Comparison of ENCODE assay signal across 7 cellular contexts in the genomic region with DNA sequence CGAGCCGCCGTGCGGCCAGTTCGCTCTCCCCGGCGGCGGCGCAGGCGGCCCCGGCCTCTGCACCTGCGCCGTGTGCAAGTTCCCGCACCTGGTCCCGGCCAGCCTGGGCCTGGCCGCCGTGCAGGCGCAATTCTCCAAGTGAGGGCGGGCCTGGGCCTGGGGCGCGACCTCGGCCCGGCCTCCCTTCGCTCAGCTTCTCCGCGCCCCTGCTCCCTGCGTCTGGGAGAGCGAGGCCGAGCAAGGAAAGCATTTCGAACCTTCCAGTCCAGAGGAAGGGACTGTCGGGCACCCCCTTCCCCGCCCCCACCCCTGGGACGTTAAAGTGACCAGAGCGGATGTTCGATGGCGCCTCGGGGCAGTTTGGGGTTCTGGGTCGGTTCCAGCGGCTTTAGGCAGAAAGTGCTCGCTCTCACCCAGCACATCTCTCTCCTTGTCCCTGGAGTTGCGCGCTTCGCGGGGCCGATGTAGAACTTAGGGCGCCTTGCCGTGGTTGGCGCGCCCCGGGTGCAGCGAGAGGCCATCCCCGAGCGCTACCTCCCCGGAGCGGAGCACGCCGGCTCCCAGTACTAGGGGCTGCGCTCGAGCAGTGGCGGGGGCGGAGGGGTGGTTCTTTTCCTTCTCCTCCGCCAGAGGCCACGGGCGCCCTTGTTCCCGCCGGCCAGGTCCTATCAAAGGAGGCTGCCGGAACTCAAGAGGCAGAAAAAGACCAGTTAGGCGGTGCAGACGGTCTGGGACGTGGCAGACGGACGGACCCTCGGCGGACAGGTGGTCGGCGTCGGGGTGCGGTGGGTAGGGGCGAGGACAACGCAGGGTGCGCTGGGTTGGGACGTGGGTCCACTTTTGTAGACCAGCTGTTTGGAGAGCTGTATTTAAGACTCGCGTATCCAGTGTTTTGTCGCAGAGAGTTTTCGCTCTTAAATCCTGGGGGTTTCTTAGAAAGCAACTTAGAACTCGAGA. TPM values are rescaled to one million over a fixed set of nuclear protein-coding genes. Genes with fewer than 3 reads are reported as not detected.
DNase-seq lines count a peak whose midpoint lies in the region; ATAC-seq, FAIRE-seq and TF ChIP-seq lines count a peak whose summit lies in the region.

No MANE protein-coding gene starts in this region.

- intact Hi-C loops in endothelial cell of umbilical vein (cut with micrococcal nuclease) (loop anchor here (10.0 kb wide), 1 partner anchor 46 kb away; a partner anchor contains a TSS), OCI-LY7 (cut with micrococcal nuclease; ENCODE audit: unreplicated experiment) (no loop called here)

- TF ChIP-seq CTCF in RWPE2 (IDR thresholded peaks at IDR 0.05; ENCODE audit: poor library complexity, severe bottlenecking), result no peak
- no peak for TF ChIP-seq CTCF in endothelial cell of umbilical vein (IDR thresholded peaks at IDR 0.05; ENCODE audit: extremely low read depth in 1 of 2, insufficient read depth in 1 of 2, low read depth in 1 of 2, low read length in 2 of 2)
- no peak for TF ChIP-seq CTCF in neural progenitor cell (IDR thresholded peaks at IDR 0.05)
- TF ChIP-seq CTCF in OCI-LY7 (conservative IDR thresholded peaks at IDR 0.05; ENCODE audit: low read length), result no peak

- no peaks in the 10 kb centered on the region for H3K79me2 ChIP-seq in endothelial cell of umbilical vein (ENCODE audit: control insufficient read depth, insufficient read depth, low read length)
- no peaks in the 10 kb centered on the region for H3K79me2 ChIP-seq in neural progenitor cell (ENCODE audit: low read depth)
- H3K79me2 ChIP-seq in OCI-LY7 (ENCODE audit: insufficient read depth, low read depth, low read length), result no peaks in the 10 kb centered on the region

- DNase-seq in RWPE2 (ENCODE audit: low spot score) (no peak), endothelial cell of umbilical vein (ENCODE audit: low read depth, low spot score) (no peak), neural progenitor cell (ENCODE audit: low spot score) (peak; percentile 60), globus pallidus (ENCODE audit: low spot score) (no peak), OCI-LY7 (ENCODE audit: low spot score) (no peak)

- ATAC-seq in GM21447 (IDR thresholded peaks at IDR 0.05; ENCODE audit: unreplicated experiment) (peak; percentile 31), RWPE2 (ENCODE audit: low read depth) (peak; percentile 14; the same call in 2 of the 3 replicates), HG03378 (IDR thresholded peaks at IDR 0.05; ENCODE audit: unreplicated experiment) (no peak)

- no peak for TF ChIP-seq POLR2A in endothelial cell of umbilical vein (IDR thresholded peaks at IDR 0.05; ENCODE audit: low read depth, low read length)

- CTCF ChIA-PET in endothelial cell of umbilical vein (lab: Charles Lee) (interaction anchor here (0.8 to 1.5 kb wide), 4 partner anchors 28 to 131 kb away, joined by 3 to 4 read pairs (median 4); no protein-coding TSS in a partner anchor), OCI-LY7 (lab: Charles Lee; ENCODE audit: unreplicated experiment) (no interaction called here)

- peak overlapping the region; percentile 81 for H3K4me3 Mint-ChIP-seq in neural progenitor cell

- H3K4me1 Mint-ChIP-seq in neural progenitor cell, result peaks cover 34% of the 10 kb centered on the region

- peaks cover 60% of the 10 kb centered on the region for H3K27me3 Mint-ChIP-seq in neural progenitor cell (ENCODE audit: insufficient read depth, low read depth)

- H3K4me2 ChIP-seq in endothelial cell of umbilical vein (ENCODE audit: insufficient read depth, low read length), result peak overlapping the region; percentile 57
- H3K4me2 ChIP-seq in neural progenitor cell, result peak overlapping the region; percentile 83
- no peak overlapping the region for H3K4me2 ChIP-seq in OCI-LY7 (ENCODE audit: low read length)

- H3K27ac Mint-ChIP-seq in neural progenitor cell, result no peak overlapping the region

- no peak overlapping the region for H3K9ac ChIP-seq in endothelial cell of umbilical vein (replicated peaks; ENCODE audit: extremely low read depth, insufficient read depth, low read length)
- no peak overlapping the region for H3K9ac ChIP-seq in neural progenitor cell

- no peaks in the 10 kb centered on the region for H3K9me3 ChIP-seq in RWPE2 (ENCODE audit: severe bottlenecking)
- H3K9me3 ChIP-seq in endothelial cell of umbilical vein (replicated peaks; ENCODE audit: control insufficient read depth, insufficient read depth, low read length), result no peaks in the 10 kb centered on the region
- no peaks in the 10 kb centered on the region for H3K9me3 ChIP-seq in neural progenitor cell (ENCODE audit: low read depth)
- no peaks in the 10 kb centered on the region for H3K9me3 ChIP-seq in OCI-LY7 (ENCODE audit: low read length)

- peaks cover 94% of the 10 kb centered on the region for H3K27me3 ChIP-seq in RWPE2 (ENCODE audit: insufficient read depth, poor library complexity, severe bottlenecking)
- H3K27me3 ChIP-seq in endothelial cell of umbilical vein (ENCODE audit: control insufficient read depth in 2 of 2, insufficient read depth in 2 of 2, low read length in 2 of 2), result peaks cover 86 to 97% of the 10 kb centered on the region in 2 experiments
- H3K27me3 ChIP-seq in neural progenitor cell, result peaks cover 100% of the 10 kb centered on the region

- no TSS peak for BruUV-seq in endothelial cell of umbilical vein (replicated peaks; lab: Mats Ljungman, UMichigan)
- no TSS peak for BruUV-seq in OCI-LY7 (replicated peaks; lab: Mats Ljungman, UMichigan)

- H3K9me3 Mint-ChIP-seq in neural progenitor cell, result peaks cover 13% of the 10 kb centered on the region

- H3K4me3 ChIP-seq in RWPE2 (ENCODE audit: severe bottlenecking), result peak overlapping the region; percentile 24
- H3K4me3 ChIP-seq in endothelial cell of umbilical vein (replicated peaks in 1 of 3; ENCODE audit: insufficient read depth in 1 of 3, low read depth in 1 of 3, low read length in 3 of 3), result peak overlapping the region in 1 of 3 experiments; percentile 15
- peak overlapping the region; percentile 53 for H3K4me3 ChIP-seq in neural progenitor cell
- no peak overlapping the region for H3K4me3 ChIP-seq in OCI-LY7 (ENCODE audit: low read depth, low read length, poor library complexity, severe bottlenecking)

- H3F3A ChIP-seq in neural progenitor cell (ENCODE audit: low read depth), result peaks cover 23% of the 10 kb centered on the region

- POLR2A ChIA-PET in endothelial cell of umbilical vein (lab: Charles Lee), result no interaction called here
- POLR2A ChIA-PET in OCI-LY7 (lab: Charles Lee), result no interaction called here

- dilution Hi-C loops in endothelial cell of umbilical vein (cut with MboI; ENCODE audit: extremely low pct_ligation_motif_present, low sequenced_read_pairs), result no loop called here

- H2AFZ ChIP-seq in endothelial cell of umbilical vein (ENCODE audit: low read depth, low read length) (no peak overlapping the region), neural progenitor cell (replicated peaks) (no peak overlapping the region), OCI-LY7 (ENCODE audit: low read length) (no peak overlapping the region)

- peak; percentile 28 for FAIRE-seq in endothelial cell of umbilical vein (lab: Jason Lieb, UNC)

- no peaks in the 10 kb centered on the region for H3K4me1 ChIP-seq in RWPE2 (ENCODE audit: insufficient read depth, poor library complexity, severe bottlenecking)
- H3K4me1 ChIP-seq in endothelial cell of umbilical vein (ENCODE audit: control insufficient read depth, extremely low read depth, insufficient read depth, low read length), result peaks cover 5% of the 10 kb centered on the region
- peaks cover 38% of the 10 kb centered on the region for H3K4me1 ChIP-seq in neural progenitor cell
- no peaks in the 10 kb centered on the region for H3K4me1 ChIP-seq in OCI-LY7 (ENCODE audit: insufficient read depth, low read length, poor library complexity, severe bottlenecking)

- H3K36me3 ChIP-seq in RWPE2 (ENCODE audit: low read depth) (no peaks in the 10 kb centered on the region), endothelial cell of umbilical vein (ENCODE audit: control insufficient read depth in 2 of 2, extremely low read depth in 1 of 2, insufficient read depth in 2 of 2, low read length in 2 of 2) (no peaks in the 10 kb centered on the region), neural progenitor cell (no peaks in the 10 kb centered on the region), OCI-LY7 (ENCODE audit: insufficient read depth, low read length) (no peaks in the 10 kb centered on the region)

- no peaks in the 10 kb centered on the region for H3K36me3 Mint-ChIP-seq in neural progenitor cell

- H3K27ac ChIP-seq in RWPE2 (ENCODE audit: poor library complexity, severe bottlenecking), result no peak overlapping the region
- H3K27ac ChIP-seq in endothelial cell of umbilical vein (ENCODE audit: insufficient read depth, low read depth, low read length), result no peak overlapping the region
- no peak overlapping the region for H3K27ac ChIP-seq in neural progenitor cell
- H3K27ac ChIP-seq in OCI-LY7 (ENCODE audit: low read depth, low read length, poor library complexity, severe bottlenecking), result no peak overlapping the region

- no peaks in the 10 kb centered on the region for H4K20me1 ChIP-seq in endothelial cell of umbilical vein (replicated peaks; ENCODE audit: control insufficient read depth, extremely low read depth, insufficient read depth, low read length)
- H4K20me1 ChIP-seq in neural progenitor cell (ENCODE audit: low read depth), result peaks cover 67% of the 10 kb centered on the region
- H4K20me1 ChIP-seq in OCI-LY7 (ENCODE audit: insufficient read depth, low read length), result no peaks in the 10 kb centered on the region

- H3K9me2 ChIP-seq in OCI-LY7 (ENCODE audit: insufficient read depth, low read length), result no peaks in the 10 kb centered on the region

- H3K9me1 ChIP-seq in endothelial cell of umbilical vein (replicated peaks; ENCODE audit: control insufficient read depth, extremely low read depth, insufficient read depth, low read length), result no peaks in the 10 kb centered on the region

RNA-seq across cellular contexts. Expression of a gene that starts 1.3 kb away (rescaled TPM):
- total RNA-seq in endothelial cell of umbilical vein (not detected in 2 replicates), neural progenitor cell (ENCODE audit: low replicate concordance) (not detected in 2 replicates), OCI-LY7 (2022) (not detected in 2 replicates)
- not detected in 2 replicates for polyA plus RNA-seq in endothelial cell of umbilical vein
- polyA plus RNA-seq in endothelial cell of umbilical vein (2011; cell fraction: cytosol; rRNA removed), result not detected in 2 replicates
- polyA plus RNA-seq in endothelial cell of umbilical vein (2011; cell fraction: nucleus; rRNA removed), result not detected in 2 replicates
- polyA plus RNA-seq in endothelial cell of umbilical vein (2012), result not detected in 2 replicates
- not detected in 2 replicates for polyA minus RNA-seq in endothelial cell of umbilical vein
- polyA minus RNA-seq in endothelial cell of umbilical vein (2011; cell fraction: cytosol; rRNA and poly(A)+ RNA removed), result not detected
- not detected in 2 replicates for polyA minus RNA-seq in endothelial cell of umbilical vein (2011; cell fraction: nucleus; rRNA and poly(A)+ RNA removed)
- not detected in 2 replicates for total RNA-seq in OCI-LY7 (2014; rRNA removed; shearing (Covaris generic))

RNA-seq across cellular contexts. Expression of a gene that starts 45.5 kb away (rescaled TPM):
- total RNA-seq in endothelial cell of umbilical vein, result not detected in 2 replicates
- not detected in 2 replicates for polyA plus RNA-seq in endothelial cell of umbilical vein
- not detected in 2 replicates for polyA plus RNA-seq in endothelial cell of umbilical vein (2011; cell fraction: cytosol; rRNA removed)
- polyA plus RNA-seq in endothelial cell of umbilical vein (2011; cell fraction: nucleus; rRNA removed), result not detected in 2 replicates
- not detected in 2 replicates for polyA plus RNA-seq in endothelial cell of umbilical vein (2012)
- polyA minus RNA-seq in endothelial cell of umbilical vein, result not detected in 2 replicates
- polyA minus RNA-seq in endothelial cell of umbilical vein (2011; cell fraction: cytosol; rRNA and poly(A)+ RNA removed), result not detected
- not detected in 2 replicates for polyA minus RNA-seq in endothelial cell of umbilical vein (2011; cell fraction: nucleus; rRNA and poly(A)+ RNA removed)
- total RNA-seq in neural progenitor cell (ENCODE audit: low replicate concordance), result 0.15 TPM in 1 of 2 replicates, not detected in the other
- not detected in 2 replicates for total RNA-seq in OCI-LY7 (2014; rRNA removed; shearing (Covaris generic))
- total RNA-seq in OCI-LY7 (2022), result not detected in 2 replicates
